Comparison of ENCODE assay signal across 8 cellular contexts in genomic region chr3:60555704-60556340, GRCh38.
DNase-seq lines count a peak whose midpoint lies in the region; ATAC-seq and TF ChIP-seq lines count a peak whose summit lies in the region.

No MANE protein-coding gene starts in this region.

- no peaks in the 10 kb centered on the region for H3K79me2 ChIP-seq in smooth muscle cell (ENCODE audit: low read depth)

- H3K27me3 ChIP-seq in smooth muscle cell (ENCODE audit: low read depth) (no peaks in the 10 kb centered on the region), gastroesophageal sphincter (no peaks in the 10 kb centered on the region)

- H3K4me2 ChIP-seq in smooth muscle cell: peak overlapping the region; percentile 48

- H3K4me3 Mint-ChIP-seq in activated CD4-positive, alpha-beta T cell treated with anti-CD3 and anti-CD28 coated beads, Interleukin-2, amount 10 ng/mL, durations not matched to agents 24 days and 14 days: no peak overlapping the region

- ATAC-seq in HG02938 (IDR thresholded peaks at IDR 0.05; ENCODE audit: unreplicated experiment) (peak; percentile 73), Right ventricle myocardium superior (ENCODE audit: poor library complexity) (no peak), gastroesophageal sphincter (no peak)

- peaks cover 24% of the 10 kb centered on the region for H3K4me1 Mint-ChIP-seq in activated CD4-positive, alpha-beta T cell treated with anti-CD3 and anti-CD28 coated beads, Interleukin-2, amount 10 ng/mL, durations not matched to agents 24 days and 14 days

- no peak overlapping the region for H3K27ac Mint-ChIP-seq in activated CD4-positive, alpha-beta T cell treated with anti-CD3 and anti-CD28 coated beads, Interleukin-2, amount 10 ng/mL, durations not matched to agents 24 days and 14 days

- no peak for TF ChIP-seq EP300 in gastroesophageal sphincter (IDR thresholded peaks at IDR 0.05)

- TF ChIP-seq CTCF in RWPE1 (conservative IDR thresholded peaks at IDR 0.05; ENCODE audit: low read depth) (no peak), smooth muscle cell (IDR thresholded peaks at IDR 0.05; ENCODE audit: borderline replicate concordance, insufficient read depth, poor library complexity, severe bottlenecking) (no peak), gastroesophageal sphincter (IDR thresholded peaks at IDR 0.05) (no peak)

- H3K36me3 ChIP-seq in smooth muscle cell (ENCODE audit: low read depth): no peaks in the 10 kb centered on the region
- H3K36me3 ChIP-seq in gastroesophageal sphincter: no peaks in the 10 kb centered on the region

- intact Hi-C loops in activated CD4-positive, alpha-beta T cell treated with anti-CD3 and anti-CD28 coated beads, Interleukin-2, amount 10 ng/mL, durations not matched to agents 24 days and 14 days (cut with micrococcal nuclease): loop anchor here (10.0 kb wide), 1 partner anchor 471 kb away; no protein-coding TSS in a partner anchor
- intact Hi-C loops in Right ventricle myocardium superior (cut with DNase I): no loop called here

- peak; percentile 56 for DNase-seq in activated CD4-positive, alpha-beta T cell treated with anti-CD3 and anti-CD28 coated beads, Interleukin-2, amount 10 ng/mL, durations not matched to agents 24 days and 14 days
- no peak for DNase-seq in activated CD4-positive, alpha-beta T cell treated with anti-CD3 and anti-CD28 coated beads, Interleukin-2, amount 50 U/mL, for 48 hours
- DNase-seq in RWPE1 (ENCODE audit: low spot score) (peak; percentile 13), smooth muscle cell (lab: John Stamatoyannopoulos, UW; ENCODE audit: unreplicated experiment) (no peak), Right ventricle myocardium superior (no peak), LoVo (ENCODE audit: low spot score) (no peak)

- CTCF ChIA-PET in RWPE1 (lab: Yijun Ruan, JAX): no interaction called here

- H3K9me3 Mint-ChIP-seq in activated CD4-positive, alpha-beta T cell treated with anti-CD3 and anti-CD28 coated beads, Interleukin-2, amount 10 ng/mL, durations not matched to agents 24 days and 14 days: peaks cover 7% of the 10 kb centered on the region

- H3K4me3 ChIP-seq in smooth muscle cell (no peak overlapping the region), gastroesophageal sphincter (no peak overlapping the region)

- no peaks in the 10 kb centered on the region for H3K27me3 Mint-ChIP-seq in activated CD4-positive, alpha-beta T cell treated with anti-CD3 and anti-CD28 coated beads, Interleukin-2, amount 10 ng/mL, durations not matched to agents 24 days and 14 days

- WGBS in smooth muscle cell (ENCODE audit: low lambda C conversion rate): 47% methylated on average over 4 of the region's 4 CpGs
- 67 to 68% methylated on average over 3 to 4 of the region's 4 CpGs for WGBS in gastroesophageal sphincter (ENCODE audit: low coverage in 1 of 2), 2 donors

- H3K27ac ChIP-seq in RWPE1 (no peak overlapping the region), smooth muscle cell (ENCODE audit: low read depth) (peak overlapping the region; percentile 39), gastroesophageal sphincter (no peak overlapping the region)

- POLR2A ChIA-PET in RWPE1 (lab: Yijun Ruan, JAX; ENCODE audit: low non-redundant PET): interaction anchor here (0.6 kb wide), 1 partner anchor 979 kb away, joined by 3 read pairs; no protein-coding TSS in a partner anchor

- H3K9ac ChIP-seq in smooth muscle cell (ENCODE audit: low read depth): no peak overlapping the region

- H3K9me3 ChIP-seq in smooth muscle cell (replicated peaks; ENCODE audit: low read depth): no peaks in the 10 kb centered on the region
- H3K9me3 ChIP-seq in gastroesophageal sphincter: no peaks in the 10 kb centered on the region

- H3K36me3 Mint-ChIP-seq in activated CD4-positive, alpha-beta T cell treated with anti-CD3 and anti-CD28 coated beads, Interleukin-2, amount 10 ng/mL, durations not matched to agents 24 days and 14 days (ENCODE audit: low read depth): peaks cover 2% of the 10 kb centered on the region

- H3K4me1 ChIP-seq in smooth muscle cell (ENCODE audit: low read depth): peaks cover 30% of the 10 kb centered on the region
- H3K4me1 ChIP-seq in gastroesophageal sphincter: no peaks in the 10 kb centered on the region

- H2AFZ ChIP-seq in smooth muscle cell (ENCODE audit: low read depth): no peak overlapping the region

- no peak for TF ChIP-seq POLR2A in gastroesophageal sphincter (IDR thresholded peaks at IDR 0.05)

- H3F3A ChIP-seq in smooth muscle cell (ENCODE audit: low read depth): peaks cover 11% of the 10 kb centered on the region

- no peaks in the 10 kb centered on the region for H4K20me1 ChIP-seq in smooth muscle cell (ENCODE audit: low read depth)

Comparison
In these comparisons a context has a peak if more than half of its experiments do, and no peak if none do; other contexts are left out.
1. DNase-seq: peak in activated CD4-positive, alpha-beta T cell treated with anti-CD3 and anti-CD28 coated beads, Interleukin-2, amount 10 ng/mL, durations not matched to agents 24 days and 14 days (single experiment) and RWPE1 (single experiment); none in activated CD4-positive, alpha-beta T cell treated with anti-CD3 and anti-CD28 coated beads, Interleukin-2, amount 50 U/mL, for 48 hours (0 of 2), smooth muscle cell (single experiment), Right ventricle myocardium superior (single experiment) and LoVo (single experiment).